23 cellular contexts compared by ENCODE assay signal in genomic region chrX:24427747-24428019, GRCh38. TPM values are rescaled to one million over a fixed set of nuclear protein-coding genes. Genes with fewer than 3 reads are reported as not detected.
A peak's percentile ranks its signal among the peaks of the same experiment; 100 is the strongest.
DNase-seq lines count a peak whose midpoint lies in the region; ATAC-seq, FAIRE-seq and TF ChIP-seq lines count a peak whose summit lies in the region.
"Had no signal": no experiment of that assay in that cellular context is flagged by ENCODE, and none has a peak within 500 bp of the region (broad histone marks: within the 10 kb centered on the region; RNA-seq: fewer than 3 reads in every experiment).

No MANE protein-coding gene starts in this region.

- H3K4me1 ChIP-seq in keratinocyte (ENCODE audit: control insufficient read depth, extremely low read depth, insufficient read depth, low read length), result peaks cover 17% of the 10 kb centered on the region
- peaks cover 0 to 10% (median 0%) of the 10 kb centered on the region in 4 donors for H3K4me1 ChIP-seq in Peyer's patch
- H3K4me1 ChIP-seq: foreskin keratinocyte had no signal

- ATAC-seq in natural killer cell, result peak in 1 of 3 donors; percentile 25
- ATAC-seq in natural killer cell treated with Interleukin-12 subunit alpha and Interleukin-12 subunit beta and Interleukin-15 and Interleukin-18, amount 100 ng/mL, for 72 hours, result no peak
- ATAC-seq in stimulated activated effector memory CD8-positive, alpha-beta T cell treated with anti-CD3 and anti-CD28 coated beads, Interleukin-12 subunit alpha, Interleukin-12 subunit beta, amount 100 ng/mL, for 72 hours, result no peak
- no peak for ATAC-seq in HG03432 (IDR thresholded peaks at IDR 0.05; ENCODE audit: unreplicated experiment)
- ATAC-seq: activated CD4-positive, CD25-positive, alpha-beta regulatory T cell treated with anti-CD3 and anti-CD28 coated beads, Interleukin-2, amount 50 U/mL, for 24 hours; activated CD8-positive, alpha-beta T cell treated with anti-CD3 and anti-CD28 coated beads for 36 hours had no signal

- no peaks in the 10 kb centered on the region for H3K27me3 Mint-ChIP-seq in natural killer cell (ENCODE audit: low read depth in 2 of 2)
- H3K27me3 Mint-ChIP-seq in natural killer cell treated with Interleukin-12 subunit alpha and Interleukin-12 subunit beta and Interleukin-15 and Interleukin-18, amount 100 ng/mL, for 72 hours, result peaks cover 0 to under 1% of the 10 kb centered on the region in 2 donors
- H3K27me3 Mint-ChIP-seq: activated CD8-positive, alpha-beta T cell treated with anti-CD3 and anti-CD28 coated beads for 36 hours had no signal

- H3K9me1 ChIP-seq in keratinocyte (ENCODE audit: control insufficient read depth, extremely low read depth, insufficient read depth, low read length), result no peaks in the 10 kb centered on the region

- no peaks in the 10 kb centered on the region for H3K9me3 Mint-ChIP-seq in natural killer cell
- H3K9me3 Mint-ChIP-seq in natural killer cell treated with Interleukin-12 subunit alpha and Interleukin-12 subunit beta and Interleukin-15 and Interleukin-18, amount 100 ng/mL, for 72 hours, result no peaks in the 10 kb centered on the region
- no peaks in the 10 kb centered on the region for H3K9me3 Mint-ChIP-seq in stimulated activated effector memory CD8-positive, alpha-beta T cell treated with anti-CD3 and anti-CD28 coated beads, Interleukin-12 subunit alpha, Interleukin-12 subunit beta, amount 100 ng/mL, for 72 hours
- H3K9me3 Mint-ChIP-seq: activated CD8-positive, alpha-beta T cell treated with anti-CD3 and anti-CD28 coated beads for 36 hours had no signal

- no peak overlapping the region for H3K27ac ChIP-seq in keratinocyte (ENCODE audit: control insufficient read depth, insufficient read depth, low read length)
- peak overlapping the region in 2 of 4 donors; percentile 65 to 77 for H3K27ac ChIP-seq in Peyer's patch
- H3K27ac ChIP-seq: foreskin keratinocyte had no signal

- H3K27me3 ChIP-seq in keratinocyte (ENCODE audit: control insufficient read depth, extremely low read depth, insufficient read depth, low read length) (no peaks in the 10 kb centered on the region), Peyer's patch (no peaks in the 10 kb centered on the region)
- H3K27me3 ChIP-seq: foreskin keratinocyte, ovary had no signal

- dilution Hi-C loops in keratinocyte (cut with MboI; ENCODE audit: extremely low pct_ligation_motif_present, low sequenced_read_pairs), result no loop called here

- H3K9ac ChIP-seq in keratinocyte (ENCODE audit: control insufficient read depth, extremely low read depth, insufficient read depth, low read length), result no peak overlapping the region

- H3K4me3 Mint-ChIP-seq in natural killer cell, result no peak overlapping the region
- no peak overlapping the region for H3K4me3 Mint-ChIP-seq in natural killer cell treated with Interleukin-12 subunit alpha and Interleukin-12 subunit beta and Interleukin-15 and Interleukin-18, amount 100 ng/mL, for 72 hours
- no peak overlapping the region for H3K4me3 Mint-ChIP-seq in stimulated activated effector memory CD8-positive, alpha-beta T cell treated with anti-CD3 and anti-CD28 coated beads, Interleukin-12 subunit alpha, Interleukin-12 subunit beta, amount 100 ng/mL, for 72 hours
- H3K4me3 Mint-ChIP-seq: activated CD8-positive, alpha-beta T cell treated with anti-CD3 and anti-CD28 coated beads for 36 hours had no signal

- no peak for FAIRE-seq in keratinocyte (lab: Jason Lieb, UNC)
- FAIRE-seq: H1, islet of Langerhans had no signal

- H2AFZ ChIP-seq in keratinocyte (ENCODE audit: control insufficient read depth, low read length), result peak overlapping the region; percentile 67

- no peak for TF ChIP-seq CTCF in natural killer cell (IDR thresholded peaks at IDR 0.05)
- no peak for TF ChIP-seq CTCF in keratinocyte (optimal IDR thresholded peaks at IDR 0.05 in 1 of 3, IDR thresholded peaks at IDR 0.05 in 1 of 3, conservative IDR thresholded peaks at IDR 0.05 in 1 of 3; ENCODE audit: extremely low read depth in 1 of 3, insufficient read depth in 2 of 3, low read length in 3 of 3)
- TF ChIP-seq CTCF in Peyer's patch (IDR thresholded peaks at IDR 0.05), result no peak

- peak overlapping the region; percentile 56 to 67 for H3K27ac Mint-ChIP-seq in natural killer cell
- no peak overlapping the region for H3K27ac Mint-ChIP-seq in natural killer cell treated with Interleukin-12 subunit alpha and Interleukin-12 subunit beta and Interleukin-15 and Interleukin-18, amount 100 ng/mL, for 72 hours
- peak overlapping the region; percentile 48 for H3K27ac Mint-ChIP-seq in stimulated activated effector memory CD8-positive, alpha-beta T cell treated with anti-CD3 and anti-CD28 coated beads, Interleukin-12 subunit alpha, Interleukin-12 subunit beta, amount 100 ng/mL, for 72 hours
- H3K27ac Mint-ChIP-seq: activated CD8-positive, alpha-beta T cell treated with anti-CD3 and anti-CD28 coated beads for 36 hours had no signal

- no peaks in the 10 kb centered on the region for H3K9me3 ChIP-seq in keratinocyte (ENCODE audit: control insufficient read depth, low read depth, low read length)
- H3K9me3 ChIP-seq in Peyer's patch, result no peaks in the 10 kb centered on the region
- H3K9me3 ChIP-seq: ovary had no signal

- TF ChIP-seq POLR2A in Peyer's patch (IDR thresholded peaks at IDR 0.05), result no peak

- H3K4me3 ChIP-seq in keratinocyte (ENCODE audit: control insufficient read depth in 2 of 3, extremely low read depth in 1 of 3, insufficient read depth in 2 of 3, low read depth in 1 of 3, low read length in 3 of 3) (no peak overlapping the region), Peyer's patch (no peak overlapping the region)
- H3K4me3 ChIP-seq: ovary had no signal

- H3K36me3 ChIP-seq in keratinocyte (ENCODE audit: control insufficient read depth in 2 of 2, extremely low read depth in 1 of 2, insufficient read depth in 2 of 2, low read length in 2 of 2) (no peaks in the 10 kb centered on the region), Peyer's patch (no peaks in the 10 kb centered on the region)
- H3K36me3 ChIP-seq: ovary had no signal

- H3K36me3 Mint-ChIP-seq in natural killer cell, result no peaks in the 10 kb centered on the region
- no peaks in the 10 kb centered on the region for H3K36me3 Mint-ChIP-seq in natural killer cell treated with Interleukin-12 subunit alpha and Interleukin-12 subunit beta and Interleukin-15 and Interleukin-18, amount 100 ng/mL, for 72 hours
- H3K36me3 Mint-ChIP-seq in stimulated activated effector memory CD8-positive, alpha-beta T cell treated with anti-CD3 and anti-CD28 coated beads, Interleukin-12 subunit alpha, Interleukin-12 subunit beta, amount 100 ng/mL, for 72 hours, result no peaks in the 10 kb centered on the region

- H3K79me2 ChIP-seq in keratinocyte (ENCODE audit: control insufficient read depth, insufficient read depth, low read length), result no peaks in the 10 kb centered on the region

- DNase-seq in natural killer cell (no peak), keratinocyte (ENCODE audit: low read depth, low spot score) (no peak), NCI-H146 treated with DMSO at 0.1 percent for 48 hours (lab: John Stamatoyannopoulos, UW; ENCODE audit: unreplicated experiment) (no peak), Peyer's patch (no peak)
- DNase-seq in natural killer cell treated with Interleukin-12 subunit alpha and Interleukin-12 subunit beta and Interleukin-15 and Interleukin-18, amount 100 ng/mL, for 72 hours (ENCODE audit: low spot score), result no peak
- DNase-seq in stimulated activated effector memory CD8-positive, alpha-beta T cell treated with anti-CD3 and anti-CD28 coated beads, Interleukin-12 subunit alpha, Interleukin-12 subunit beta, amount 100 ng/mL, for 72 hours (ENCODE audit: low spot score in 2 of 2), result no peak
- no peak for DNase-seq in stimulated activated CD4-positive, alpha-beta T cell treated with anti-CD3 and anti-CD28 coated beads, Interleukin-2, amount 100 ng/mL, for 48 hours
- DNase-seq: activated CD8-positive, alpha-beta T cell treated with anti-CD3 and anti-CD28 coated beads for 36 hours; activated gamma-delta T cell treated with Interleukin-2 at 50 U/mL for 16 hours; activated T-cell treated with anti-CD3 and anti-CD28 coated beads, Interleukin-2, amount 50 U/mL, for 1 hour; cortex of kidney; hypothalamus; NCI-H1105; NCI-H2081; NCI-H446; OCI-M1; right cardiac atrium had no signal

- no peaks in the 10 kb centered on the region for H4K20me1 ChIP-seq in keratinocyte (ENCODE audit: control insufficient read depth, extremely low read depth, insufficient read depth, low read length)

- H3K4me1 Mint-ChIP-seq in natural killer cell, result peaks cover 10 to 13% of the 10 kb centered on the region in 2 donors
- peaks cover 2 to 11% of the 10 kb centered on the region in 2 donors for H3K4me1 Mint-ChIP-seq in natural killer cell treated with Interleukin-12 subunit alpha and Interleukin-12 subunit beta and Interleukin-15 and Interleukin-18, amount 100 ng/mL, for 72 hours (ENCODE audit: low read depth in 2 of 2)
- H3K4me1 Mint-ChIP-seq in stimulated activated effector memory CD8-positive, alpha-beta T cell treated with anti-CD3 and anti-CD28 coated beads, Interleukin-12 subunit alpha, Interleukin-12 subunit beta, amount 100 ng/mL, for 72 hours, result peaks cover 6% of the 10 kb centered on the region

- no peak overlapping the region for H3K4me2 ChIP-seq in keratinocyte (ENCODE audit: control insufficient read depth, extremely low read depth, insufficient read depth, low read depth, low read length)

- intact Hi-C loops in natural killer cell (cut with micrococcal nuclease), result no loop called here

RNA-seq across cellular contexts. Expression of gene PDK3, which starts 37.4 kb away (rescaled TPM):
- total RNA-seq in natural killer cell (10 to 100 TPM; 21.9 to 30.9 (median 28.1) TPM), Peyer's patch (10 to 100 TPM; 26.4 to 56.0 (median 32.5) TPM)
- total RNA-seq in natural killer cell treated with Interleukin-12 subunit alpha and Interleukin-12 subunit beta and Interleukin-15 and Interleukin-18, amount 100 ng/mL, for 72 hours, result 10 to 100 TPM; 21.8 to 37.6 TPM
- polyA plus RNA-seq in keratinocyte, result 5.0 to 8.0 TPM (median 6.8 TPM) in 3 replicates
- polyA plus RNA-seq in keratinocyte (2011; ENCODE audit: low read depth), result 1.9 TPM
- 4.1 and 7.3 TPM in 2 replicates for polyA plus RNA-seq in keratinocyte (2011; cell fraction: cytosol; rRNA removed)
- 4.4 and 4.5 TPM in 2 replicates for polyA plus RNA-seq in keratinocyte (2011; cell fraction: nucleus; rRNA removed)
- 1.9 and 4.4 TPM in 2 replicates for polyA plus RNA-seq in keratinocyte (2012; ENCODE audit: low replicate concordance)
- polyA minus RNA-seq in keratinocyte, result 8.5 to 22.1 TPM (median 17.1 TPM) in 3 replicates
- 8.4 TPM for polyA minus RNA-seq in keratinocyte (2011; cell fraction: cytosol; rRNA and poly(A)+ RNA removed)
- 6.4 and 17.3 TPM in 2 replicates for polyA minus RNA-seq in keratinocyte (2011; cell fraction: nucleus; rRNA and poly(A)+ RNA removed)

Comparison
In these comparisons a context has a peak if more than half of its experiments do, and no peak if none do; other contexts are left out.
1. H3K27ac Mint-ChIP-seq: peak in natural killer cell (2 of 2) and stimulated activated effector memory CD8-positive, alpha-beta T cell treated with anti-CD3 and anti-CD28 coated beads, Interleukin-12 subunit alpha, Interleukin-12 subunit beta, amount 100 ng/mL, for 72 hours (single experiment); none in natural killer cell treated with Interleukin-12 subunit alpha and Interleukin-12 subunit beta and Interleukin-15 and Interleukin-18, amount 100 ng/mL, for 72 hours (0 of 2).